Comparison of ENCODE assay signal across 8 cellular contexts in genomic region chr16:30786936-30787612, GRCh38. TPM values are rescaled to one million over a fixed set of nuclear protein-coding genes. Genes with fewer than 3 reads are reported as not detected.
DNase-seq lines count a peak whose midpoint lies in the region; ATAC-seq and TF ChIP-seq lines count a peak whose summit lies in the region.

Gene ZNF629 (minus strand): TSS chr16:30787205. CDS start chr16:30784482, 2,723 bp downstream.

- H3K4me1 Mint-ChIP-seq in activated B cell treated with CpG ODN at 0.5 μM for 24 hours, result peaks cover 17% of the 10 kb centered on the region
- H3K4me1 Mint-ChIP-seq in endothelial cell (ENCODE audit: unreplicated experiment), result peaks cover 15% of the 10 kb centered on the region
- peaks cover 14% of the 10 kb centered on the region for H3K4me1 Mint-ChIP-seq in stimulated activated naive CD8-positive, alpha-beta T cell treated with anti-CD3 and anti-CD28 coated beads, Interleukin-15, Interleukin-2, amounts not matched to agents 100 ng/mL and 50 ng/mL, for 24 hours (ENCODE audit: low read depth)

- peaks cover 8% of the 10 kb centered on the region for H3K27me3 Mint-ChIP-seq in activated B cell treated with CpG ODN at 0.5 μM for 24 hours
- H3K27me3 Mint-ChIP-seq in endothelial cell (ENCODE audit: unreplicated experiment), result peaks cover 8% of the 10 kb centered on the region
- peaks cover 5% of the 10 kb centered on the region for H3K27me3 Mint-ChIP-seq in stimulated activated naive CD8-positive, alpha-beta T cell treated with anti-CD3 and anti-CD28 coated beads, Interleukin-15, Interleukin-2, amounts not matched to agents 100 ng/mL and 50 ng/mL, for 24 hours

- TF ChIP-seq CTCF in NB4 (IDR thresholded peaks at IDR 0.05; ENCODE audit: low read depth, low read length) (no peak), activated B cell treated with CpG ODN at 0.5 μM for 24 hours (IDR thresholded peaks at IDR 0.05) (no peak), endothelial cell (IDR thresholded peaks at IDR 0.05; ENCODE audit: unreplicated experiment) (no peak)

- H3K4me3 ChIP-seq in NB4 (ENCODE audit: low read depth, low read length), result peak within 1 kb of the TSS; percentile 74

- no peak within 1 kb of the TSS for H3K27ac Mint-ChIP-seq in activated B cell treated with CpG ODN at 0.5 μM for 24 hours
- peak within 1 kb of the TSS; percentile 67 for H3K27ac Mint-ChIP-seq in endothelial cell (ENCODE audit: unreplicated experiment)
- peak within 1 kb of the TSS; percentile 65 for H3K27ac Mint-ChIP-seq in stimulated activated naive CD8-positive, alpha-beta T cell treated with anti-CD3 and anti-CD28 coated beads, Interleukin-15, Interleukin-2, amounts not matched to agents 100 ng/mL and 50 ng/mL, for 24 hours

- H3K4me3 Mint-ChIP-seq in activated B cell treated with CpG ODN at 0.5 μM for 24 hours (peak within 1 kb of the TSS; percentile 85), endothelial cell (ENCODE audit: unreplicated experiment) (peak within 1 kb of the TSS; percentile 91)
- H3K4me3 Mint-ChIP-seq in stimulated activated naive CD8-positive, alpha-beta T cell treated with anti-CD3 and anti-CD28 coated beads, Interleukin-15, Interleukin-2, amounts not matched to agents 100 ng/mL and 50 ng/mL, for 24 hours, result peak within 1 kb of the TSS; percentile 82

- no peak for TF ChIP-seq POLR2A in NB4 (IDR thresholded peaks at IDR 0.05; ENCODE audit: extremely low read depth, insufficient read length)

- intact Hi-C loops in activated B cell treated with CpG ODN at 0.5 μM for 24 hours (cut with micrococcal nuclease), result loop anchor here (1.0 kb wide), 2 partner anchors 18 to 88 kb away; no protein-coding TSS in a partner anchor

- ATAC-seq in activated B cell treated with CpG ODN at 0.5 μM for 24 hours (ENCODE audit: low read depth), result peak; percentile 69
- ATAC-seq in HG02610 (IDR thresholded peaks at IDR 0.05; ENCODE audit: unreplicated experiment), result no peak

- no peaks in the 10 kb centered on the region for H3K9me3 Mint-ChIP-seq in activated B cell treated with CpG ODN at 0.5 μM for 24 hours
- no peaks in the 10 kb centered on the region for H3K9me3 Mint-ChIP-seq in endothelial cell (ENCODE audit: unreplicated experiment)
- H3K9me3 Mint-ChIP-seq in stimulated activated naive CD8-positive, alpha-beta T cell treated with anti-CD3 and anti-CD28 coated beads, Interleukin-15, Interleukin-2, amounts not matched to agents 100 ng/mL and 50 ng/mL, for 24 hours, result no peaks in the 10 kb centered on the region

- peaks cover 15% of the 10 kb centered on the region for H3K36me3 Mint-ChIP-seq in activated B cell treated with CpG ODN at 0.5 μM for 24 hours (ENCODE audit: low read depth)
- peaks cover 13% of the 10 kb centered on the region for H3K36me3 Mint-ChIP-seq in endothelial cell (ENCODE audit: low read depth, unreplicated experiment)
- no peaks in the 10 kb centered on the region for H3K36me3 Mint-ChIP-seq in stimulated activated naive CD8-positive, alpha-beta T cell treated with anti-CD3 and anti-CD28 coated beads, Interleukin-15, Interleukin-2, amounts not matched to agents 100 ng/mL and 50 ng/mL, for 24 hours (ENCODE audit: low read depth)

- POLR2A ChIA-PET in activated B cell treated with CpG ODN at 0.5 μM for 24 hours (lab: Charles Lee), result interaction anchor here (0.5 to 1.6 kb wide), 6 partner anchors 13 to 135 kb away, joined by 3 to 24 read pairs (median 4); no protein-coding TSS in a partner anchor

- CTCF ChIA-PET in activated B cell treated with CpG ODN at 0.5 μM for 24 hours (lab: Charles Lee), result interaction anchor here (1.6 kb wide), 1 partner anchor 18 kb away, joined by 5 read pairs; no protein-coding TSS in a partner anchor

- DNase-seq in DMS53 (lab: John Stamatoyannopoulos, UW) (peak; percentile 75), DMS53 treated with DMSO at 0.1 percent for 48 hours (lab: John Stamatoyannopoulos, UW; ENCODE audit: unreplicated experiment) (no peak), NB4 (ENCODE audit: low read depth) (peak; percentile 61), activated B cell treated with CpG ODN at 0.5 μM for 24 hours (peak; percentile 34), endothelial cell (ENCODE audit: low spot score) (peak; percentile 59), medulla oblongata (ENCODE audit: extremely low spot score) (peak; percentile 87)

RNA-seq across cellular contexts. Expression of gene ZNF629, which starts in this region (rescaled TPM):
- 9.1 and 9.3 TPM in 2 replicates for total RNA-seq in activated B cell treated with CpG ODN at 0.5 μM for 24 hours
- 29.7 TPM for total RNA-seq in endothelial cell (ENCODE audit: unreplicated experiment)
